ENCODE assay signal across 1 cellular context in genomic region chr17:72556944-72557826, GRCh38.
TF ChIP-seq lines count a peak whose summit lies in the region.

No MANE protein-coding gene starts in this region.

TF ChIP-seq in HepG2, 621 proteins besides CTCF, POLR2A, EP300 and RAD21 (continued from another document and continues in another):
- TF ChIP-seq PRDM10 (CRISPR knock-in tag; IDR thresholded peaks at IDR 0.05; ENCODE audit: low read depth) (no peak), PHB2 (IDR thresholded peaks at IDR 0.05; ENCODE audit: partially characterized antibody) (no peak), BCLAF1 (IDR thresholded peaks at IDR 0.05) (no peak), SP4 (CRISPR knock-in tag; IDR thresholded peaks at IDR 0.05) (no peak), ATF6 (CRISPR knock-in tag; conservative IDR thresholded peaks at IDR 0.05) (no peak), ZNF569 (CRISPR knock-in tag; IDR thresholded peaks at IDR 0.05; ENCODE audit: borderline replicate concordance) (no peak), ZNF574 (CRISPR knock-in tag; IDR thresholded peaks at IDR 0.05) (no peak), AGO2 (optimal IDR thresholded peaks at IDR 0.05; ENCODE audit: low read depth, low read length) (no peak), CC2D1A (CRISPR knock-in tag; IDR thresholded peaks at IDR 0.05) (no peak), ZNF121 (CRISPR knock-in tag; IDR thresholded peaks at IDR 0.05) (peak; percentile 40; the same call in 1 of the 2 replicates), CAMTA2 (CRISPR knock-in tag; IDR thresholded peaks at IDR 0.05; ENCODE audit: borderline replicate concordance) (no peak), ZFY (CRISPR knock-in tag; IDR thresholded peaks at IDR 0.05) (no peak), ONECUT2 (CRISPR knock-in tag; IDR thresholded peaks at IDR 0.05) (no peak), FOSL2 (CRISPR knock-in tag; IDR thresholded peaks at IDR 0.05) (peak; percentile 23; the same call in 1 of the 2 replicates), HDAC6 (IDR thresholded peaks at IDR 0.05; ENCODE audit: low read depth, low read length) (no peak), CENPT (CRISPR knock-in tag; IDR thresholded peaks at IDR 0.05; ENCODE audit: low read depth) (no peak), SMARCC2 (IDR thresholded peaks at IDR 0.05) (no peak), ZFAT (CRISPR knock-in tag; conservative IDR thresholded peaks at IDR 0.05) (no peak), MAFF (IDR thresholded peaks at IDR 0.05; ENCODE audit: low read depth, low read length) (no peak), ZNF672 (CRISPR knock-in tag; IDR thresholded peaks at IDR 0.05) (no peak), MATR3 (CRISPR knock-in tag; IDR thresholded peaks at IDR 0.05) (no peak), GABPB1 (CRISPR knock-in tag; IDR thresholded peaks at IDR 0.05) (no peak), ZKSCAN8 (CRISPR knock-in tag; IDR thresholded peaks at IDR 0.05; ENCODE audit: borderline replicate concordance) (0 out of 2 replicates have a peak, but pooled peaks have one; percentile 35), TOE1 (CRISPR knock-in tag; IDR thresholded peaks at IDR 0.05) (no peak), ZNF800 (CRISPR knock-in tag; IDR thresholded peaks at IDR 0.05) (no peak), CBX2 (IDR thresholded peaks at IDR 0.05; ENCODE audit: low read depth, low read length) (no peak), CBX2 (CRISPR knock-in tag; IDR thresholded peaks at IDR 0.05; ENCODE audit: low read depth) (no peak), ZNF816 (CRISPR knock-in tag; IDR thresholded peaks at IDR 0.05; ENCODE audit: borderline replicate concordance) (no peak), KDM1A (CRISPR knock-in tag; IDR thresholded peaks at IDR 0.05) (no peak), ZNF570 (CRISPR knock-in tag; IDR thresholded peaks at IDR 0.05; ENCODE audit: borderline replicate concordance) (no peak), STAT5B (CRISPR knock-in tag; IDR thresholded peaks at IDR 0.05) (no peak), ZNF335 (CRISPR knock-in tag; IDR thresholded peaks at IDR 0.05) (no peak), HNRNPUL1 (IDR thresholded peaks at IDR 0.05; ENCODE audit: low read depth, low read length) (no peak), ZNF18 (CRISPR knock-in tag; IDR thresholded peaks at IDR 0.05; ENCODE audit: insufficient replicate concordance) (no peak), ZNF282 (IDR thresholded peaks at IDR 0.05; ENCODE audit: partially characterized antibody) (no peak), RCOR2 (CRISPR knock-in tag; IDR thresholded peaks at IDR 0.05) (no peak), RELA (CRISPR knock-in tag; IDR thresholded peaks at IDR 0.05) (no peak), MZF1 (CRISPR knock-in tag; IDR thresholded peaks at IDR 0.05; ENCODE audit: borderline replicate concordance) (no peak), ZNF639 (CRISPR knock-in tag; conservative IDR thresholded peaks at IDR 0.05) (no peak), PITX1 (CRISPR knock-in tag; IDR thresholded peaks at IDR 0.05) (peak; percentile 47; the same call in 1 of the 2 replicates), ZNF468 (CRISPR knock-in tag; IDR thresholded peaks at IDR 0.05) (no peak), MED8 (CRISPR knock-in tag; IDR thresholded peaks at IDR 0.05; ENCODE audit: insufficient replicate concordance) (no peak), ARID2 (CRISPR knock-in tag; IDR thresholded peaks at IDR 0.05; ENCODE audit: borderline replicate concordance) (no peak), ZFYVE20 (CRISPR knock-in tag; IDR thresholded peaks at IDR 0.05; ENCODE audit: borderline replicate concordance, low read depth) (no peak), NR3C1 (CRISPR knock-in tag; IDR thresholded peaks at IDR 0.05) (no peak), ZNF232 (CRISPR knock-in tag; IDR thresholded peaks at IDR 0.05; ENCODE audit: borderline replicate concordance) (no peak), NR2C2 (CRISPR knock-in tag; IDR thresholded peaks at IDR 0.05; ENCODE audit: borderline replicate concordance) (no peak), PAF1 (CRISPR knock-in tag; IDR thresholded peaks at IDR 0.05) (no peak), ZNF530 (CRISPR knock-in tag; IDR thresholded peaks at IDR 0.05; ENCODE audit: low read depth) (no peak), ZNF670 (CRISPR knock-in tag; IDR thresholded peaks at IDR 0.05; ENCODE audit: borderline replicate concordance) (no peak), SIN3A (IDR thresholded peaks at IDR 0.05; ENCODE audit: borderline replicate concordance, low read depth, low read length) (no peak)
